Comparison of ENCODE assay signal across 8 cellular contexts in the genomic region with DNA sequence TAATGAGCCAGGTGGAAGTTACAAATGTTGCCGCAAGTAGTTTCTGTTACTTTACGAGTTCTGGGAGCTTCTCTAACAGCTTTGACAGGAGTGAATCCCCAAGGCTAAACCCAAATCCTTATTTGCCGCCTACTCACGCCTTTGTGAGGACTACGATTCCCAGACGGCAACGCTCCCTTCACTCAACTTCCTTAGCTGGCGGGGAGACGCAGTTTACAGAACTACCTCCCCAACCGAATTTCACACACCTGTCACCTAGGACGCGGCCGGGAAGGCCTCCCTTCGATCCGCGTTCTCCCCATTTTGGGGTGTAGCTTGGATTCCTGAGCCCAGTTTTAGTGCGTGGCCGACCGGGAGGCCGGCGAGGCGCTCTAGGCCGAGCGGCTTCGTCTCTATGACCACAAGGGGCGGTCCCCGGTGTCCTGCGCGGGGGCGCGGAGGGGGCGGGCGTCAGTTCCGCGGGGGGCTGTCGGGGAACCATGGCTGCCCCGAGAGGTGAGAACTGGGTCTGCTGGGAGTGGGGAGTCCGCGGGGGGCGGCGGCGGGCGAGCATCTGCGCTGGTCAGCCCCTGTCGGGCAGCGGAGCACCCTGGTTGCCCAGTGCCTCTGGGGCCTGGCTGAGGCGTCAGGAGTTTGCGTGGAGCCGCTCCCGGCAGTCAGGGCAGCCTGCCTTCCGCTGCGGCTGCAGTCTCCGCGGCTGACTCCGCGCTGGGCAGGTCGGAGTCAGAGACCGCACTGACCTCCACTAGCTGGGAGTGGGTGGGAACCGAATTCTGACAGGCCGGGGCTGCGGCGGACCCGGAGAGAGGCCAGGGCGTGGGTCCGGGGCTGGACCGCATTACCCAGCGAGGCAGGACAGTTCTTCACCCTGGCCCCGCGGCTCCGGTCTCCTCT.
DNase-seq lines count a peak whose midpoint lies in the region; ATAC-seq and TF ChIP-seq lines count a peak whose summit lies in the region.

A gene with protein sequence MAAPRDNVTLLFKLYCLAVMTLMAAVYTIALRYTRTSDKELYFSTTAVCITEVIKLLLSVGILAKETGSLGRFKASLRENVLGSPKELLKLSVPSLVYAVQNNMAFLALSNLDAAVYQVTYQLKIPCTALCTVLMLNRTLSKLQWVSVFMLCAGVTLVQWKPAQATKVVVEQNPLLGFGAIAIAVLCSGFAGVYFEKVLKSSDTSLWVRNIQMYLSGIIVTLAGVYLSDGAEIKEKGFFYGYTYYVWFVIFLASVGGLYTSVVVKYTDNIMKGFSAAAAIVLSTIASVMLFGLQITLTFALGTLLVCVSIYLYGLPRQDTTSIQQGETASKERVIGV (plus strand): TSS at position 450 of the 894 bp plus-strand sequence. CDS start 30 bp downstream, at position 480.

- peaks cover 3% of the 10 kb centered on the region for H3K36me3 Mint-ChIP-seq in central memory CD8-positive, alpha-beta T cell (ENCODE audit: insufficient read depth)

- peak; percentile 95 for ATAC-seq in GM19025 (IDR thresholded peaks at IDR 0.05; ENCODE audit: low read depth, unreplicated experiment)
- peak; percentile 96 for ATAC-seq in HG03280 (IDR thresholded peaks at IDR 0.05; ENCODE audit: unreplicated experiment)
- peak; percentile 88 for ATAC-seq in central memory CD8-positive, alpha-beta T cell (replicated peaks; ENCODE audit: extremely low read depth, poor library complexity, severe bottlenecking)

- peak within 1 kb of the TSS; percentile 92 for H3K27ac Mint-ChIP-seq in central memory CD8-positive, alpha-beta T cell (ENCODE audit: low read depth)

- peak within 1 kb of the TSS; percentile 99 for H3K4me3 ChIP-seq in AG10803 (ENCODE audit: low read length)

- H3K4me1 Mint-ChIP-seq in central memory CD8-positive, alpha-beta T cell, result peaks cover 13% of the 10 kb centered on the region

- TF ChIP-seq CTCF in AG10803 (conservative IDR thresholded peaks at IDR 0.05; ENCODE audit: low read length), result no peak; the same call in 1 of the 2 replicates

- H3K9me3 Mint-ChIP-seq in central memory CD8-positive, alpha-beta T cell, result no peaks in the 10 kb centered on the region

- H3K27me3 Mint-ChIP-seq in central memory CD8-positive, alpha-beta T cell, result peaks cover 10% of the 10 kb centered on the region

- peak within 1 kb of the TSS; percentile 92 for H3K4me3 Mint-ChIP-seq in central memory CD8-positive, alpha-beta T cell

- DNase-seq in AG10803 (ENCODE audit: low read depth), result peak; percentile 73
- peak; percentile 89 for DNase-seq in NCI-H345 (lab: John Stamatoyannopoulos, UW)
- peak; percentile 70 for DNase-seq in activated CD4-positive, CD25-positive, alpha-beta regulatory T cell treated with anti-CD3 and anti-CD28 coated beads, Interleukin-2, amount 50 U/mL, for 16 hours (ENCODE audit: low read depth, low spot score)
- DNase-seq in central memory CD8-positive, alpha-beta T cell (ENCODE audit: low spot score in 2 of 2), result peak; percentile 78 to 80
- peak; percentile 90 for DNase-seq in islet precursor cell
- peak; percentile 84 for DNase-seq in stimulated activated CD4-positive, alpha-beta T cell treated with anti-CD3 and anti-CD28 coated beads, Interleukin-12 subunit alpha, Interleukin-12 subunit beta, amount 100 ng/mL, for 4 hours

Comparison
In these comparisons a context has a peak if more than half of its experiments do, and no peak if none do; other contexts are left out.
1. Peak in every context shown above with its lines: DNase-seq, ATAC-seq and H3K4me3 ChIP-seq.